In the genomic region with DNA sequence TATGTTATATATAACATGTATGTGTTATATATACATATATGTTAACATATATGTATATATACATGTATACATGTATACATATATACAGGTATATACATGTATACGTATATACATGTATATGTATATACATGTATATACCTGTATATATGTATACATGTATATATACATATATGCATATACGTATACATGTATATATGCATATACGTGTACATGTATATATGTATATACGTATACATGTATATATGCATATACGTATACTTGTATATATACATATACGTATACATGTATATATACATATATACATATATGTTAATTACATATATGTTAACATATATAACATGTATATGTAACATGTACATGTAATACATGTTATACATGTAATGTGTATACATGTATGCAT, we compare ENCODE assay signal across 7 cellular contexts.
"Had no signal": no experiment of that assay in that cellular context is flagged by ENCODE, and none has a peak within 500 bp of the region (broad histone marks: within the 10 kb centered on the region; RNA-seq: fewer than 3 reads in every experiment).

No MANE protein-coding gene starts in this region.

- ATAC-seq: GM23338, HepG2 had no signal

- H3K4me2 ChIP-seq: GM23338 had no signal

- H3K4me3 ChIP-seq: GM23338 had no signal

- DNase-seq: H9, HCEC 1CT, KG1 had no signal

- FAIRE-seq: H1, H54, HepG2 had no signal

- H2AFZ ChIP-seq: GM23338 had no signal
